ENCODE assay signal across 26 cellular contexts in genomic region chr5:99926463-99926862, GRCh38.
DNase-seq lines count a peak whose midpoint lies in the region; ATAC-seq, FAIRE-seq and TF ChIP-seq lines count a peak whose summit lies in the region.
"Had no signal": no experiment of that assay in that cellular context is flagged by ENCODE, and none has a peak within 500 bp of the region (broad histone marks: within the 10 kb centered on the region; RNA-seq: fewer than 3 reads in every experiment).

No MANE protein-coding gene starts in this region.

- H3K4me1 Mint-ChIP-seq in CD8-positive, alpha-beta memory T cell, result no peaks in the 10 kb centered on the region
- H3K4me1 Mint-ChIP-seq: activated CD4-positive, alpha-beta T cell treated with anti-CD3 and anti-CD28 coated beads, Interleukin-2, amount 10 ng/mL, durations not matched to agents 7 days and 5 days; CD4-positive, CD25-positive, alpha-beta regulatory T cell; T-helper 17 cell had no signal

- DNase-seq in GM18507 (ENCODE audit: extremely low spot score, insufficient read length, low read depth) (no peak), Right ventricle myocardium superior (no peak), HEK293T (ENCODE audit: extremely low spot score) (no peak)
- DNase-seq in CD8-positive, alpha-beta memory T cell, result no peak
- DNase-seq: 8988T; activated CD4-positive, alpha-beta T cell treated with anti-CD3 and anti-CD28 coated beads, Interleukin-2, amount 10 ng/mL, durations not matched to agents 7 days and 5 days; activated naive CD4-positive, alpha-beta T cell treated with Interleukin-2 at 50 U/mL for 16 hours; activated T-cell treated with anti-CD3 and anti-CD28 coated beads, Interleukin-2, amount 50 U/mL, for 72 hours; amygdala; CD4-positive, CD25-positive, alpha-beta regulatory T cell; DMS153; effector memory CD8-positive, alpha-beta T cell; foreskin keratinocyte; NCI-H2081; SK-N-SH; stimulated activated CD4-positive, alpha-beta T cell treated with anti-CD3 and anti-CD28 coated beads, Interleukin-1b, Interleukin-23, amount 100 ng/mL, for 48 hours; T-helper 17 cell had no signal

- no peak overlapping the region for H3K4me3 Mint-ChIP-seq in CD8-positive, alpha-beta memory T cell
- H3K4me3 Mint-ChIP-seq: activated CD4-positive, alpha-beta T cell treated with anti-CD3 and anti-CD28 coated beads, Interleukin-2, amount 10 ng/mL, durations not matched to agents 7 days and 5 days; activated T-cell treated with anti-CD3 and anti-CD28 coated beads, Interleukin-2, amount 50 U/mL, for 72 hours; CD4-positive, CD25-positive, alpha-beta regulatory T cell; effector memory CD8-positive, alpha-beta T cell; T-helper 17 cell had no signal

- intact Hi-C loops in Right ventricle myocardium superior (cut with DNase I), result no loop called here

- no peak overlapping the region for H3K27ac Mint-ChIP-seq in CD8-positive, alpha-beta memory T cell
- H3K27ac Mint-ChIP-seq: activated CD4-positive, alpha-beta T cell treated with anti-CD3 and anti-CD28 coated beads, Interleukin-2, amount 10 ng/mL, durations not matched to agents 7 days and 5 days; activated T-cell treated with anti-CD3 and anti-CD28 coated beads, Interleukin-2, amount 50 U/mL, for 72 hours; CD4-positive, CD25-positive, alpha-beta regulatory T cell; effector memory CD8-positive, alpha-beta T cell; T-helper 17 cell had no signal

- H3K27ac ChIP-seq in CD8-positive, alpha-beta memory T cell (ENCODE audit: low read depth, low read length), result no peak overlapping the region
- H3K27ac ChIP-seq: breast epithelium, foreskin keratinocyte, neutrophil, skin epidermis had no signal

- peak; percentile 49 for FAIRE-seq in GM18507 (lab: Jason Lieb, UNC)
- FAIRE-seq: colon had no signal

- CTCF ChIA-PET in CD8-positive, alpha-beta memory T cell (lab: Charles Lee), result no interaction called here
- CTCF ChIA-PET in HEK293T (lab: Yijun Ruan, JAX), result interaction anchor here (0.6 kb wide), 1 partner anchor 276 kb away, joined by 3 read pairs; no protein-coding TSS in a partner anchor

- POLR2A ChIA-PET in CD8-positive, alpha-beta memory T cell (lab: Charles Lee), result no interaction called here
- POLR2A ChIA-PET in HEK293T (lab: Yijun Ruan, JAX), result no interaction called here

- no peak overlapping the region for H3K4me3 ChIP-seq in CD8-positive, alpha-beta memory T cell (ENCODE audit: low read length)
- H3K4me3 ChIP-seq: breast epithelium, skin epidermis had no signal

- H3K9me3 ChIP-seq in CD8-positive, alpha-beta memory T cell (ENCODE audit: low read length), result no peaks in the 10 kb centered on the region
- H3K9me3 ChIP-seq: breast epithelium, neutrophil, SK-N-SH had no signal

- peaks cover 0 to 12% (median 0%) of the 10 kb centered on the region in 5 donors for H3K9me3 Mint-ChIP-seq in CD8-positive, alpha-beta memory T cell
- H3K9me3 Mint-ChIP-seq: activated CD4-positive, alpha-beta T cell treated with anti-CD3 and anti-CD28 coated beads, Interleukin-2, amount 10 ng/mL, durations not matched to agents 7 days and 5 days; activated T-cell treated with anti-CD3 and anti-CD28 coated beads, Interleukin-2, amount 50 U/mL, for 72 hours; effector memory CD8-positive, alpha-beta T cell had no signal

- no peaks in the 10 kb centered on the region for H3K36me3 ChIP-seq in CD8-positive, alpha-beta memory T cell (ENCODE audit: insufficient read depth, low read length)
- H3K36me3 ChIP-seq: breast epithelium, neutrophil had no signal

- H3K4me1 ChIP-seq in CD8-positive, alpha-beta memory T cell (ENCODE audit: insufficient read depth, low read length), result no peaks in the 10 kb centered on the region
- H3K4me1 ChIP-seq: breast epithelium, foreskin keratinocyte had no signal

- ATAC-seq in GM19438 (IDR thresholded peaks at IDR 0.05; ENCODE audit: low read depth, unreplicated experiment) (peak; percentile 59), HG02943 (IDR thresholded peaks at IDR 0.05; ENCODE audit: low read depth, unreplicated experiment) (peak; percentile 60), HG03378 (IDR thresholded peaks at IDR 0.05; ENCODE audit: unreplicated experiment) (peak; percentile 85), HG02571 (IDR thresholded peaks at IDR 0.05; ENCODE audit: unreplicated experiment) (no peak), Right ventricle myocardium superior (ENCODE audit: poor library complexity) (no peak)
- ATAC-seq: activated T-cell treated with anti-CD3 and anti-CD28 coated beads, Interleukin-2, amount 50 U/mL, for 72 hours; effector memory CD8-positive, alpha-beta T cell; esophagus mucosa; foreskin keratinocyte; T-helper 17 cell had no signal

- H3K27me3 Mint-ChIP-seq in CD8-positive, alpha-beta memory T cell, result no peaks in the 10 kb centered on the region
- H3K27me3 Mint-ChIP-seq: activated CD4-positive, alpha-beta T cell treated with anti-CD3 and anti-CD28 coated beads, Interleukin-2, amount 10 ng/mL, durations not matched to agents 7 days and 5 days; CD4-positive, CD25-positive, alpha-beta regulatory T cell; effector memory CD8-positive, alpha-beta T cell; T-helper 17 cell had no signal

- H3K27me3 ChIP-seq in CD8-positive, alpha-beta memory T cell (ENCODE audit: insufficient read depth, low read length, poor library complexity, severe bottlenecking), result no peaks in the 10 kb centered on the region
- H3K27me3 ChIP-seq: breast epithelium, foreskin keratinocyte, neutrophil had no signal

- no peaks in the 10 kb centered on the region for H3K36me3 Mint-ChIP-seq in CD8-positive, alpha-beta memory T cell
- H3K36me3 Mint-ChIP-seq: CD4-positive, CD25-positive, alpha-beta regulatory T cell had no signal

TF ChIP-seq in HEK293T, 16 proteins besides CTCF, POLR2A, EP300 and RAD21:
- no peak for TF ChIP-seq PKNOX1 (IDR thresholded peaks at IDR 0.05)
- TF ChIP-seq FOXK2 (IDR thresholded peaks at IDR 0.05), result no peak
- no peak for TF ChIP-seq L3MBTL2 (conservative IDR thresholded peaks at IDR 0.05)
- no peak for TF ChIP-seq ARNT (IDR thresholded peaks at IDR 0.05)
- no peak for TF ChIP-seq LEF1 (IDR thresholded peaks at IDR 0.05; ENCODE audit: borderline replicate concordance)

Comparison
In these comparisons a context has a peak if more than half of its experiments do, and no peak if none do; other contexts are left out.
1. ATAC-seq: peak in GM19438 (single experiment), HG02943 (single experiment) and HG03378 (single experiment); none in HG02571 (single experiment) and Right ventricle myocardium superior (single experiment).